9 cellular contexts compared by ENCODE assay signal in the genomic region with DNA sequence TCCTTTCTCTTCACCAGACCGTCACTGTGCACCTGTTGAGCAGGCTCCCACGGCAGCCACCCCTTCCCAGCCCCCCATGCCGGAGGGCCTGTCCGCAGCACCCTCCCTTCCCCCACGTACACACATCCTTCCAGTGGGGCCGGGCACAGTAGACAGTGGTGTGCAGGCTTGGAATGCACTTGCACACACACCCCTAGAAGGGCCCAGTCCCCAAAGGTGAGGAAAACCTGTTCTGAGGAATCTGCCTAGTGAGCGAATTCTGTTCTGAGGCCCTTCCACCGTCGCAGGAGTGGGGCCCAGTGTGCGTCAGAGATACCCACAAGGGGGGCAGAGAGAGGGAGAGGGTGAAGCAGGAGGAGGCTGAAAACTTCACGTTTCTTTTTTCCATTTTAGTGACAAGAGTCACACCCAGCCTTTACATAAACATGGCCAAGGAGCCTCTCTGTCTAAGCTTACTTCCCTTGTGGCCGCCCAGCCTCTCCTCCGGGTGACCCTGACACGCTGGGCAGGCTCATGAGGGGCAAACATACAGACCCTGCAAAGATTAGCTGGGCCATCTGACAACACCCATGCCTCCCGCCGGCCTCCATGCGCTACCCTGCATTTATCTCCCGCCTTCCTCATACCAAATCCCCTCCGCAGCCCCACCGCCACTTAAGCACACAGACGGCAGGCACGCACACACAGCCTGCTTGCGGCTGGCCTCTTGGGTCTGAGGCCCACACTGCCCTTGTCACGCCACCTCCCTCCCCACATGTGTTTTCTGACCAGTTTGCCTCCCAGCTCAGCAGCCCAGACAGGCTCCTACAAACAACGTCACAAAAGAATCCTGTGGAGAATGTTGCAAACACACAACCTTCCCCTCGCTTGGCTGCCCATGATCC. TPM values are rescaled to one million over a fixed set of nuclear protein-coding genes. Genes with fewer than 3 reads are reported as not detected.
DNase-seq lines count a peak whose midpoint lies in the region; ATAC-seq and TF ChIP-seq lines count a peak whose summit lies in the region.
"Had no signal": no experiment of that assay in that cellular context is flagged by ENCODE, and none has a peak within 500 bp of the region (broad histone marks: within the 10 kb centered on the region; RNA-seq: fewer than 3 reads in every experiment).

No MANE protein-coding gene starts in this region.

- H3K27me3 Mint-ChIP-seq in GM23338 (ENCODE audit: insufficient read depth, low read depth, poor library complexity) = peaks cover 13% of the 10 kb centered on the region
- H3K27me3 Mint-ChIP-seq in T-helper 2 cell treated with Interferon-gamma antibody and Interleukin-4, amounts not matched to agents 5 μg/mL and 100 μg/mL, for 36 hours (ENCODE audit: low read depth) = no peaks in the 10 kb centered on the region

- H3K9me2 ChIP-seq in GM23338 (ENCODE audit: insufficient read depth) = no peaks in the 10 kb centered on the region

- H3K9me3 ChIP-seq in lower lobe of right lung (no peaks in the 10 kb centered on the region), subcutaneous abdominal adipose tissue (ENCODE audit: control insufficient read depth in 5 of 5, low read length in 5 of 5) (no peaks in the 10 kb centered on the region)

- H3K27ac Mint-ChIP-seq in GM23338 = no peak overlapping the region; the same call in 1 of the 2 replicates
- peak overlapping the region; percentile 87 for H3K27ac Mint-ChIP-seq in T-helper 2 cell treated with Interferon-gamma antibody and Interleukin-4, amounts not matched to agents 5 μg/mL and 100 μg/mL, for 36 hours

- DNase-seq in GM23338 (ENCODE audit: low spot score) (peak; percentile 24), dorsolateral prefrontal cortex (peak in 4 of 10 donors; percentile 32 to 58 (median 42)), lower lobe of right lung (peak; percentile 77), T-helper 9 cell (no peak), DMS153 treated with DMSO at 0.1 percent for 48 hours (lab: John Stamatoyannopoulos, UW; ENCODE audit: unreplicated experiment) (no peak), NCI-H510A (lab: John Stamatoyannopoulos, UW) (no peak)
- no peak for DNase-seq in T-helper 2 cell treated with Interferon-gamma antibody and Interleukin-4, amounts not matched to agents 5 μg/mL and 100 μg/mL, for 36 hours (ENCODE audit: low spot score)

- H3K27ac ChIP-seq in GM23338 (ENCODE audit: low read depth) (peak overlapping the region; percentile 45; the same call in 1 of the 2 replicates), dorsolateral prefrontal cortex (peak overlapping the region; percentile 95 to 100 (median 100)), lower lobe of right lung (peak overlapping the region; percentile 100), subcutaneous abdominal adipose tissue (ENCODE audit: low read depth, low read length) (peak overlapping the region; percentile 95)

- peak overlapping the region; percentile 90 for H3K4me2 ChIP-seq in GM23338

- TF ChIP-seq CTCF in GM23338 (conservative IDR thresholded peaks at IDR 0.05; ENCODE audit: low read depth in 2 of 2) = no peak
- TF ChIP-seq CTCF in dorsolateral prefrontal cortex (IDR thresholded peaks at IDR 0.05 in 54 of 56, conservative IDR thresholded peaks at IDR 0.05 in 2 of 56; ENCODE audit: low read depth in 1 of 56, partially characterized antibody in 56 of 56) = no peak
- TF ChIP-seq CTCF in lower lobe of right lung (IDR thresholded peaks at IDR 0.05) = no peak

- H3K36me3 Mint-ChIP-seq in GM23338 (ENCODE audit: low read depth) = peaks cover 7% of the 10 kb centered on the region; the same call in 1 of the 3 replicates
- H3K36me3 Mint-ChIP-seq in T-helper 2 cell treated with Interferon-gamma antibody and Interleukin-4, amounts not matched to agents 5 μg/mL and 100 μg/mL, for 36 hours (ENCODE audit: low read depth) = no peaks in the 10 kb centered on the region

- ATAC-seq in GM23338 (0 out of 3 replicates have a peak, but pooled peaks have one; percentile 1), lower lobe of right lung (peak; percentile 51 to 67)

- H3K4me1 ChIP-seq in GM23338 (ENCODE audit: insufficient read depth) = peaks cover 21% of the 10 kb centered on the region
- peaks cover 49% of the 10 kb centered on the region for H3K4me1 ChIP-seq in lower lobe of right lung
- peaks cover 11 to 65% (median 53%) of the 10 kb centered on the region in 5 donors for H3K4me1 ChIP-seq in subcutaneous abdominal adipose tissue (ENCODE audit: control insufficient read depth in 5 of 5, insufficient read depth in 5 of 5, low read length in 5 of 5)

- peak overlapping the region; percentile 83 for H3K4me3 Mint-ChIP-seq in GM23338
- peak overlapping the region; percentile 89 for H3K4me3 Mint-ChIP-seq in T-helper 2 cell treated with Interferon-gamma antibody and Interleukin-4, amounts not matched to agents 5 μg/mL and 100 μg/mL, for 36 hours

- intact Hi-C loops in dorsolateral prefrontal cortex (cut with DNase I) (loop anchor here (2.0 to 5.0 kb wide), 3 partner anchors 40 to 130 kb away; a partner anchor contains a TSS), lower lobe of right lung (cut with DNase I) (no loop called here)

- H3K4me3 ChIP-seq in GM23338 (peak overlapping the region; percentile 84), dorsolateral prefrontal cortex (peak overlapping the region; percentile 40 to 99 (median 92)), lower lobe of right lung (peak overlapping the region; percentile 86), subcutaneous abdominal adipose tissue (ENCODE audit: low read depth in 1 of 5, low read length in 5 of 5) (peak overlapping the region; percentile 81 to 99 (median 87))

- H2AFZ ChIP-seq in GM23338 = no peak overlapping the region

- no peaks in the 10 kb centered on the region; the same call in 1 of the 3 replicates for H3K9me3 Mint-ChIP-seq in GM23338
- no peaks in the 10 kb centered on the region for H3K9me3 Mint-ChIP-seq in T-helper 2 cell treated with Interferon-gamma antibody and Interleukin-4, amounts not matched to agents 5 μg/mL and 100 μg/mL, for 36 hours

- H3K9ac ChIP-seq in subcutaneous abdominal adipose tissue (ENCODE audit: low read length in 5 of 5) = peak overlapping the region; percentile 25 to 88 (median 70)

- H3K4me1 Mint-ChIP-seq in GM23338 = peaks cover 44% of the 10 kb centered on the region
- H3K4me1 Mint-ChIP-seq in T-helper 2 cell treated with Interferon-gamma antibody and Interleukin-4, amounts not matched to agents 5 μg/mL and 100 μg/mL, for 36 hours (ENCODE audit: low read depth) = peaks cover 32% of the 10 kb centered on the region

- H3K36me3 ChIP-seq in GM23338 (ENCODE audit: insufficient read depth) = no peaks in the 10 kb centered on the region
- H3K36me3 ChIP-seq in lower lobe of right lung = no peaks in the 10 kb centered on the region
- H3K36me3 ChIP-seq in subcutaneous abdominal adipose tissue (ENCODE audit: control insufficient read depth in 5 of 5, insufficient read depth in 5 of 5, low read length in 5 of 5) = no peaks in the 10 kb centered on the region

- H4K20me1 ChIP-seq in GM23338 (replicated peaks; ENCODE audit: insufficient read depth) = peaks cover 8% of the 10 kb centered on the region; the same call in 1 of the 2 replicates

- H3K27me3 ChIP-seq in GM23338 (ENCODE audit: insufficient read depth) = no peaks in the 10 kb centered on the region
- H3K27me3 ChIP-seq in dorsolateral prefrontal cortex = no peaks in the 10 kb centered on the region
- H3K27me3 ChIP-seq in lower lobe of right lung (ENCODE audit: low read depth) = no peaks in the 10 kb centered on the region
- H3K27me3 ChIP-seq in subcutaneous abdominal adipose tissue (ENCODE audit: control insufficient read depth in 5 of 5, insufficient read depth in 4 of 5, low read length in 5 of 5) = no peaks in the 10 kb centered on the region

- peaks cover 58% of the 10 kb centered on the region for H3K79me2 ChIP-seq in GM23338 (replicated peaks; ENCODE audit: insufficient read depth)

- 0 out of 2 replicates have a peak, but pooled peaks cover 4% of the 10 kb centered on the region for H3F3A ChIP-seq in GM23338 (replicated peaks; ENCODE audit: low read depth)

TF ChIP-seq in GM23338, 12 proteins besides CTCF, POLR2A, EP300 and RAD21 (continues in another document):
- no peak for TF ChIP-seq ZNF331 (CRISPR knock-in tag; IDR thresholded peaks at IDR 0.05; ENCODE audit: low read depth)

RNA-seq across cellular contexts. Expression of a gene that starts 1.8 kb away (rescaled TPM):
- 6.9 and 11.2 TPM in 2 replicates for total RNA-seq in GM23338 (2014; rRNA removed; shearing (Covaris generic))
- polyA plus RNA-seq in GM23338 (2016; fragmentation: Nextera tagmentation; extraction: Ambion mirVana) = 3.6 and 4.2 TPM in 2 replicates
- total RNA-seq in dorsolateral prefrontal cortex (100 to 1,000 TPM in 108 of 120 experiments, 10 to 100 TPM in 12; 90.1 to 145 (median 113) TPM), lower lobe of right lung (79.0 TPM)

RNA-seq across cellular contexts. Expression of a gene that starts 3.6 kb away (rescaled TPM):
- not detected in 2 replicates for total RNA-seq in GM23338 (2014; rRNA removed; shearing (Covaris generic))
- 0.16 TPM in 1 of 2 replicates, not detected in the other for polyA plus RNA-seq in GM23338 (2016; fragmentation: Nextera tagmentation; extraction: Ambion mirVana)
- total RNA-seq in dorsolateral prefrontal cortex = under 1 TPM in 1 of 120 experiments, not detected in 119; 0.34 TPM
- total RNA-seq in lower lobe of right lung = not detected
- total RNA-seq: SK-MEL-5 had no signal

RNA-seq across cellular contexts. Expression of a gene that starts 6.5 kb away (rescaled TPM):
- 136 and 151 TPM in 2 replicates for total RNA-seq in GM23338 (2014; rRNA removed; shearing (Covaris generic))
- polyA plus RNA-seq in GM23338 (2016; fragmentation: Nextera tagmentation; extraction: Ambion mirVana) = 56.8 and 58.1 TPM in 2 replicates
- total RNA-seq in dorsolateral prefrontal cortex (100 to 1,000 TPM in 115 of 120 experiments, 10 to 100 TPM in 5; 83.5 to 163 (median 124) TPM), lower lobe of right lung (101 TPM)

RNA-seq across cellular contexts. Expression of a gene that starts 32.8 kb away (rescaled TPM):
- total RNA-seq in GM23338 (2014; rRNA removed; shearing (Covaris generic)) = 11.2 and 12.0 TPM in 2 replicates
- 10.0 and 11.1 TPM in 2 replicates for polyA plus RNA-seq in GM23338 (2016; fragmentation: Nextera tagmentation; extraction: Ambion mirVana)
- total RNA-seq in dorsolateral prefrontal cortex (10 to 100 TPM in 95 of 120 experiments, 1 to 10 TPM in 25; 6.3 to 21.6 (median 12.1) TPM), lower lobe of right lung (8.4 TPM)

RNA-seq across cellular contexts. Expression of a gene that starts 38.3 kb away (rescaled TPM):
- total RNA-seq in GM23338 (2014; rRNA removed; shearing (Covaris generic)) = 16.6 TPM in 2 replicates
- polyA plus RNA-seq in GM23338 (2016; fragmentation: Nextera tagmentation; extraction: Ambion mirVana) = 11.1 and 13.3 TPM in 2 replicates
- total RNA-seq in dorsolateral prefrontal cortex (10 to 100 TPM in 25 of 120 experiments, 1 to 10 TPM in 95; 2.5 to 23.6 (median 7.0) TPM), lower lobe of right lung (1.2 TPM)

Comparison
In these comparisons a context has a peak if more than half of its experiments do, and no peak if none do; other contexts are left out.
1. DNase-seq: peak in GM23338 (single experiment) and lower lobe of right lung (single experiment); none in T-helper 2 cell treated with Interferon-gamma antibody and Interleukin-4, amounts not matched to agents 5 μg/mL and 100 μg/mL, for 36 hours (single experiment), T-helper 9 cell (single experiment), DMS153 treated with DMSO at 0.1 percent for 48 hours (single experiment) and NCI-H510A (single experiment).
2. H3K27ac ChIP-seq: peak in every context shown above with its lines; median percentile 100 in dorsolateral prefrontal cortex; 100 in lower lobe of right lung; 95 in subcutaneous abdominal adipose tissue; 45 in GM23338.
3. Peak in every context shown above with its lines, with median percentiles within 50 percentile points of each other: H3K4me3 ChIP-seq.